Comparison of ENCODE assay signal across 20 cellular contexts in genomic region chr5:67897980-67898379, GRCh38.
DNase-seq lines count a peak whose midpoint lies in the region; ATAC-seq, FAIRE-seq and TF ChIP-seq lines count a peak whose summit lies in the region.
"Had no signal": no experiment of that assay in that cellular context is flagged by ENCODE, and none has a peak within 500 bp of the region (broad histone marks: within the 10 kb centered on the region; RNA-seq: fewer than 3 reads in every experiment).

No MANE protein-coding gene starts in this region.

- H3K36me3 ChIP-seq in right lobe of liver = no peaks in the 10 kb centered on the region
- H3K36me3 ChIP-seq in HepG2 (replicated peaks in 1 of 2; ENCODE audit: control insufficient read depth in 1 of 2, insufficient read depth in 2 of 2, low read length in 2 of 2) = no peaks in the 10 kb centered on the region
- H3K36me3 ChIP-seq in bronchial epithelial cell (ENCODE audit: control insufficient read depth, insufficient read depth, low read length) = no peaks in the 10 kb centered on the region
- H3K36me3 ChIP-seq in suprapubic skin = no peaks in the 10 kb centered on the region
- H3K36me3 ChIP-seq in small intestine (ENCODE audit: control insufficient read depth in 2 of 2, insufficient read depth in 2 of 2, low read length in 2 of 2) = no peaks in the 10 kb centered on the region
- H3K36me3 ChIP-seq: BLaER1 had no signal

- H3K9me3 ChIP-seq in right lobe of liver (no peaks in the 10 kb centered on the region), HepG2 (ENCODE audit: low read length) (no peaks in the 10 kb centered on the region), suprapubic skin (no peaks in the 10 kb centered on the region), small intestine (ENCODE audit: control insufficient read depth, low read depth) (no peaks in the 10 kb centered on the region)
- H3K9me3 ChIP-seq: BLaER1, Caco-2 had no signal

- DNase-seq in right lobe of liver (peak in 1 of 3 donors; percentile 47), HepG2 (ENCODE audit: low spot score) (no peak), bronchial epithelial cell (ENCODE audit: low read depth) (peak; percentile 76), glutamatergic neuron (no peak), suprapubic skin (ENCODE audit: low spot score in 2 of 2) (no peak), small intestine (no peak), DMS 273 treated with DMSO at 0.1 percent for 48 hours (lab: John Stamatoyannopoulos, UW) (no peak)
- DNase-seq: AML-193; Caco-2; CD8-positive, alpha-beta memory T cell; DMS53; GF-D8; HCEC 1CT; HFFc6 had no signal

- H3K4me3 ChIP-seq in right lobe of liver = no peak overlapping the region
- no peak overlapping the region for H3K4me3 ChIP-seq in HepG2 (replicated peaks in 1 of 3; ENCODE audit: insufficient read depth in 1 of 3, low read depth in 2 of 3, low read length in 3 of 3)
- no peak overlapping the region for H3K4me3 ChIP-seq in bronchial epithelial cell (ENCODE audit: low read depth, low read length)
- no peak overlapping the region for H3K4me3 ChIP-seq in suprapubic skin
- H3K4me3 ChIP-seq in small intestine (ENCODE audit: low read depth in 1 of 2, low read length in 2 of 2) = no peak overlapping the region
- H3K4me3 ChIP-seq: BLaER1 had no signal

- TF ChIP-seq RAD21 in HepG2 (CRISPR knock-in tag; IDR thresholded peaks at IDR 0.05) = no peak

- H3K9ac ChIP-seq in HepG2 (ENCODE audit: insufficient read depth, low read depth, low read length) = no peak overlapping the region
- H3K9ac ChIP-seq: BLaER1 had no signal

- H3K36me3 Mint-ChIP-seq in glutamatergic neuron (ENCODE audit: unreplicated experiment) = peaks cover 15% of the 10 kb centered on the region
- H3K36me3 Mint-ChIP-seq: CD8-positive, alpha-beta memory T cell had no signal

- H2AFZ ChIP-seq in HepG2 (ENCODE audit: low read length) = no peak overlapping the region

- peaks cover 39% of the 10 kb centered on the region for H3K4me1 Mint-ChIP-seq in glutamatergic neuron (ENCODE audit: low read depth, unreplicated experiment)
- H3K4me1 Mint-ChIP-seq: CD8-positive, alpha-beta memory T cell had no signal

- H3K4me1 ChIP-seq in right lobe of liver (peaks cover 0 to 15% (median 5%) of the 10 kb centered on the region in 4 donors), HepG2 (ENCODE audit: insufficient read depth, low read length) (no peaks in the 10 kb centered on the region), suprapubic skin (peaks cover 32% of the 10 kb centered on the region), small intestine (ENCODE audit: control insufficient read depth in 2 of 2, insufficient read depth in 1 of 2, low read depth in 1 of 2, low read length in 1 of 2) (peaks cover 0 to 4% of the 10 kb centered on the region in 2 donors)
- H3K4me1 ChIP-seq: BLaER1, Caco-2 had no signal

- CTCF ChIA-PET in HepG2 (lab: Yijun Ruan, JAX; ENCODE audit: low intra/inter-chr PET ratio, low total read pairs) = no interaction called here

- H3K27me3 Mint-ChIP-seq in glutamatergic neuron (ENCODE audit: unreplicated experiment) = peaks cover 1% of the 10 kb centered on the region
- H3K27me3 Mint-ChIP-seq: CD8-positive, alpha-beta memory T cell had no signal

- TF ChIP-seq EP300 in HepG2 (IDR thresholded peaks at IDR 0.05; ENCODE audit: low read depth in 2 of 2, low read length in 2 of 2) (no peak), HepG2 (CRISPR knock-in tag; IDR thresholded peaks at IDR 0.05; ENCODE audit: borderline replicate concordance) (no peak), suprapubic skin (IDR thresholded peaks at IDR 0.05) (no peak)

- intact Hi-C loops in right lobe of liver (cut with DNase I) (no loop called here), HepG2 (cut with micrococcal nuclease; ENCODE audit: unreplicated experiment) (no loop called here)

- peak overlapping the region; percentile 14 for H3K4me3 Mint-ChIP-seq in glutamatergic neuron (ENCODE audit: unreplicated experiment)
- H3K4me3 Mint-ChIP-seq: CD8-positive, alpha-beta memory T cell; HFFc6 had no signal

- no peaks in the 10 kb centered on the region for H3K79me2 ChIP-seq in HepG2 (ENCODE audit: insufficient read depth, low read length)

- H4K20me1 ChIP-seq in HepG2 (ENCODE audit: insufficient read depth, low read length) = no peaks in the 10 kb centered on the region
- H4K20me1 ChIP-seq: BLaER1 had no signal

- H3K4me2 ChIP-seq in HepG2 (ENCODE audit: low read depth, low read length) = no peak overlapping the region
- H3K4me2 ChIP-seq: BLaER1 had no signal

- POLR2A ChIA-PET in HepG2 (lab: Yijun Ruan, JAX) = no interaction called here

- H3K9me3 Mint-ChIP-seq in glutamatergic neuron (ENCODE audit: unreplicated experiment) = peaks cover 10% of the 10 kb centered on the region
- H3K9me3 Mint-ChIP-seq: CD8-positive, alpha-beta memory T cell had no signal

- TF ChIP-seq CTCF in right lobe of liver (IDR thresholded peaks at IDR 0.05) = no peak
- TF ChIP-seq CTCF in HepG2 (CRISPR knock-in tag; IDR thresholded peaks at IDR 0.05) = no peak
- TF ChIP-seq CTCF in bronchial epithelial cell (IDR thresholded peaks at IDR 0.05; ENCODE audit: insufficient read depth, low read length, severe bottlenecking) = no peak
- TF ChIP-seq CTCF in glutamatergic neuron (IDR thresholded peaks at IDR 0.05; ENCODE audit: partially characterized antibody, unreplicated experiment) = no peak
- no peak for TF ChIP-seq CTCF in suprapubic skin (IDR thresholded peaks at IDR 0.05)

- 48% methylated on average over 3 of the region's 3 CpGs for WGBS in right lobe of liver (ENCODE audit: insufficient coverage, low coverage, low lambda C conversion rate, missing lambda C conversion rate)
- 42% methylated on average over 3 of the region's 3 CpGs for WGBS in HepG2 (ENCODE audit: low lambda C conversion rate)
- WGBS in suprapubic skin = 44% methylated on average over 3 of the region's 3 CpGs
- WGBS in small intestine, 3 donors = 80 to 87% (median 86%) methylated on average over 3 of the region's 3 CpGs

- H3K27ac ChIP-seq in right lobe of liver (peak overlapping the region in 1 of 3 donors; percentile 29), HepG2 (ENCODE audit: extremely low read length, insufficient read depth, low read length) (no peak overlapping the region), suprapubic skin (peak overlapping the region; percentile 77), small intestine (ENCODE audit: low read depth in 1 of 2, low read length in 1 of 2) (no peak overlapping the region)
- H3K27ac ChIP-seq: 22Rv1, BLaER1, HL-60 had no signal

- FAIRE-seq in HepG2 (lab: Jason Lieb, UNC) (no peak), bronchial epithelial cell (lab: Jason Lieb, UNC) (no peak), small intestine (lab: Jason Lieb, UNC) (no peak)
- FAIRE-seq: GM19239, H1 had no signal

- in situ Hi-C loops in HepG2 (cut with HindIII; ENCODE audit: extremely low pct_ligation_motif_present, low pct_unique_long_range_greater_than_20kb) = no loop called here

- H3K27me3 ChIP-seq in right lobe of liver (no peaks in the 10 kb centered on the region), HepG2 (ENCODE audit: control insufficient read depth in 1 of 2, insufficient read depth in 2 of 2, low read length in 2 of 2) (0 out of 5 replicates have a peak, but pooled peaks cover 0 to 3% of the 10 kb centered on the region in 2 experiments), bronchial epithelial cell (ENCODE audit: control insufficient read depth, insufficient read depth, low read length) (peaks cover 2% of the 10 kb centered on the region), suprapubic skin (no peaks in the 10 kb centered on the region), small intestine (ENCODE audit: control insufficient read depth in 2 of 2, insufficient read depth in 2 of 2, low read length in 2 of 2) (no peaks in the 10 kb centered on the region)
- H3K27me3 ChIP-seq: BLaER1 had no signal

- TF ChIP-seq POLR2A in right lobe of liver (IDR thresholded peaks at IDR 0.05) = no peak
- TF ChIP-seq POLR2A in HepG2 (IDR thresholded peaks at IDR 0.05; ENCODE audit: insufficient read depth in 1 of 2, low read depth in 2 of 2, low read length in 2 of 2) = no peak
- no peak for TF ChIP-seq POLR2A in suprapubic skin (IDR thresholded peaks at IDR 0.05)

- ATAC-seq in right lobe of liver (peak; percentile 61 to 87 (median 64)), HepG2 (no peak), HG03571 (IDR thresholded peaks at IDR 0.05; ENCODE audit: unreplicated experiment) (no peak)

- peak overlapping the region; percentile 86 for H3K27ac Mint-ChIP-seq in glutamatergic neuron (ENCODE audit: unreplicated experiment)
- H3K27ac Mint-ChIP-seq: CD8-positive, alpha-beta memory T cell; HFFc6 had no signal

- no TSS peak for BruUV-seq in HepG2 (replicated peaks; lab: Mats Ljungman, UMichigan)

TF ChIP-seq in HepG2, 621 proteins besides CTCF, POLR2A, EP300 and RAD21:
- TF ChIP-seq ZNF124 (CRISPR knock-in tag; IDR thresholded peaks at IDR 0.05) (no peak), TARDBP (CRISPR knock-in tag; IDR thresholded peaks at IDR 0.05) (no peak), YEATS4 (CRISPR knock-in tag; IDR thresholded peaks at IDR 0.05; ENCODE audit: borderline replicate concordance) (no peak), MTF2 (CRISPR knock-in tag; IDR thresholded peaks at IDR 0.05; ENCODE audit: borderline replicate concordance) (no peak)
TF ChIP-seq in HepG2: peak in this region for 0.

Comparison
In these comparisons a context has a peak if more than half of its experiments do, and no peak if none do; other contexts are left out.
1. ATAC-seq: peak in right lobe of liver (4 of 4); none in HepG2 (single experiment) and HG03571 (single experiment).